ENCODE assay signal across 22 cellular contexts in genomic region chr6:155014137-155014536, GRCh38.
"Had no signal": no experiment of that assay in that cellular context is flagged by ENCODE, and none has a peak within 500 bp of the region (broad histone marks: within the 10 kb centered on the region; RNA-seq: fewer than 3 reads in every experiment).

No MANE protein-coding gene starts in this region.

- H3K4me1 ChIP-seq: body of pancreas, left lung, prostate gland, upper lobe of left lung had no signal

- H3K9me3 Mint-ChIP-seq: activated B cell treated with CpG ODN at 0.5 μM for 24 hours; activated naive CD4-positive, alpha-beta T cell treated with anti-CD3 and anti-CD28 coated beads, Interleukin-2, amount 10 ng/mL, durations not matched to agents 7 days and 5 days; activated naive CD8-positive, alpha-beta T cell treated with anti-CD3 and anti-CD28 coated beads, Interleukin-2, amount 50 U/mL, for 24 hours; activated T-cell treated with anti-CD3 and anti-CD28 coated beads, Interleukin-2, amount 50 U/mL, for 72 hours; naive thymus-derived CD4-positive, alpha-beta T cell had no signal

- FAIRE-seq: frontal cortex had no signal

- H3K27ac ChIP-seq: body of pancreas, left lung, ovary, prostate gland, upper lobe of left lung had no signal

- H3K36me3 Mint-ChIP-seq: activated naive CD4-positive, alpha-beta T cell treated with anti-CD3 and anti-CD28 coated beads, Interleukin-2, amount 10 ng/mL, durations not matched to agents 7 days and 5 days; naive thymus-derived CD4-positive, alpha-beta T cell had no signal

- H3K27ac Mint-ChIP-seq: activated B cell treated with CpG ODN at 0.5 μM for 24 hours; activated CD4-positive, alpha-beta T cell treated with anti-CD3 and anti-CD28 coated beads for 36 hours; activated naive CD4-positive, alpha-beta T cell treated with anti-CD3 and anti-CD28 coated beads, Interleukin-2, amount 10 ng/mL, durations not matched to agents 7 days and 5 days; activated naive CD8-positive, alpha-beta T cell treated with anti-CD3 and anti-CD28 coated beads, Interleukin-2, amount 50 U/mL, for 24 hours; activated T-cell treated with anti-CD3 and anti-CD28 coated beads, Interleukin-2, amount 50 U/mL, for 72 hours; naive thymus-derived CD4-positive, alpha-beta T cell had no signal

- H3K27me3 ChIP-seq: body of pancreas, left lung, ovary, upper lobe of left lung had no signal

- H3K36me3 ChIP-seq: left lung, ovary, prostate gland, thoracic aorta, upper lobe of left lung had no signal

- ATAC-seq: activated CD4-positive, alpha-beta T cell treated with anti-CD3 and anti-CD28 coated beads for 36 hours; activated naive CD8-positive, alpha-beta T cell treated with anti-CD3 and anti-CD28 coated beads, Interleukin-2, amount 50 U/mL, for 24 hours; activated T-cell treated with anti-CD3 and anti-CD28 coated beads, Interleukin-2, amount 50 U/mL, for 72 hours; body of pancreas; esophagus mucosa; naive thymus-derived CD4-positive, alpha-beta T cell had no signal

- H3K27me3 Mint-ChIP-seq: activated CD4-positive, alpha-beta T cell treated with anti-CD3 and anti-CD28 coated beads for 36 hours had no signal

- H3K4me1 Mint-ChIP-seq: activated B cell treated with CpG ODN at 0.5 μM for 24 hours; activated naive CD8-positive, alpha-beta T cell treated with anti-CD3 and anti-CD28 coated beads, Interleukin-2, amount 50 U/mL, for 24 hours; naive thymus-derived CD4-positive, alpha-beta T cell had no signal

- H3K9me3 ChIP-seq: body of pancreas, left lung, ovary, prostate gland, thoracic aorta, upper lobe of left lung had no signal

- H3K4me3 Mint-ChIP-seq: activated B cell treated with CpG ODN at 0.5 μM for 24 hours; activated CD4-positive, alpha-beta T cell treated with anti-CD3 and anti-CD28 coated beads for 36 hours; activated naive CD4-positive, alpha-beta T cell treated with anti-CD3 and anti-CD28 coated beads, Interleukin-2, amount 10 ng/mL, durations not matched to agents 7 days and 5 days; activated naive CD8-positive, alpha-beta T cell treated with anti-CD3 and anti-CD28 coated beads, Interleukin-2, amount 50 U/mL, for 24 hours; activated T-cell treated with anti-CD3 and anti-CD28 coated beads, Interleukin-2, amount 50 U/mL, for 72 hours; naive thymus-derived CD4-positive, alpha-beta T cell had no signal

- DNase-seq: activated B cell treated with CpG ODN at 0.5 μM for 24 hours; activated CD4-positive, alpha-beta T cell treated with anti-CD3 and anti-CD28 coated beads for 36 hours; activated CD4-positive, alpha-beta T cell treated with anti-CD3 and anti-CD28 coated beads, Interleukin-2, amount 50 U/mL, for 48 hours; activated effector memory CD4-positive, alpha-beta T cell treated with Interleukin-2 at 50 U/mL for 16 hours; activated naive CD4-positive, alpha-beta T cell treated with anti-CD3 and anti-CD28 coated beads, Interleukin-2, amount 10 ng/mL, durations not matched to agents 7 days and 5 days; activated naive CD8-positive, alpha-beta T cell treated with anti-CD3 and anti-CD28 coated beads, Interleukin-2, amount 50 U/mL, for 24 hours; activated T-cell treated with anti-CD3 and anti-CD28 coated beads, Interleukin-2, amount 50 U/mL, for 72 hours; body of pancreas; effector memory CD4-positive, alpha-beta T cell; hippocampal formation; left lung; naive thymus-derived CD4-positive, alpha-beta T cell; ovary; stimulated activated CD4-positive, alpha-beta T cell treated with anti-CD3 and anti-CD28 coated beads, Interleukin-4, amount 100 ng/mL, for 24 hours; stimulated activated naive CD4-positive, alpha-beta T cell treated with Interleukin-2 at 50 U/mL for 16 hours; T-helper 9 cell; upper lobe of left lung had no signal

- H3K4me3 ChIP-seq: body of pancreas, left lung, lung, ovary, prostate gland, thoracic aorta, upper lobe of left lung had no signal
